In the genomic region with DNA sequence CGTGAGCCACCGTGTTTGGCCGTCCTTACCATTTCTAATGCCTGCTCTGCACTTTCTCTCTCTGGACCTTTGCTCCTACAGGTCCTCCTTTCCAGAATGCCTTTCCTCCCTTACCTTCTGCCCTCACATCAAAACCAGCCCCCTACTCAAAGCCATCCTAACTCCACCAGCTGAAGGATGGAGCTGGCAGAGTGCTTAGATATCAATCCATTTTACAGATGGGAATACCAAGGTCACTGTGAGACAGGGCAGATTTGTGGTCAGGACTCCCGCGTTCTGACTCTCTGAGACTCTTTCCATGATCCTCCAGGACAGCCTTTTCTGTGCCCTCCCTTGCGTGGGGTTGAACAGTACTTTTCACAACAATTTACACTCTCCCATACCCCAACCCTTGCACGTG, we compare ENCODE assay signal across 23 cellular contexts. TPM values are rescaled to one million over a fixed set of nuclear protein-coding genes. Genes with fewer than 3 reads are reported as not detected.
DNase-seq lines count a peak whose midpoint lies in the region; ATAC-seq, FAIRE-seq and TF ChIP-seq lines count a peak whose summit lies in the region.
"Had no signal": no experiment of that assay in that cellular context is flagged by ENCODE, and none has a peak within 500 bp of the region (broad histone marks: within the 10 kb centered on the region; RNA-seq: fewer than 3 reads in every experiment).

No MANE protein-coding gene starts in this region.

- H3K4me3 ChIP-seq in H7 (ENCODE audit: insufficient read depth, low read depth, low read length), result no peak overlapping the region
- H3K4me3 ChIP-seq in K562, result no peak overlapping the region
- no peak overlapping the region for H3K4me3 ChIP-seq in osteoblast (ENCODE audit: insufficient read depth, low read length)
- H3K4me3 ChIP-seq in BE2C (ENCODE audit: low read depth, low read length), result no peak overlapping the region
- no peak overlapping the region for H3K4me3 ChIP-seq in upper lobe of right lung
- H3K4me3 ChIP-seq: BLaER1, GM12878, GM23338, HAP-1 had no signal

- H3K4me1 ChIP-seq in K562 (replicated peaks in 1 of 2; ENCODE audit: control insufficient read depth in 2 of 2, insufficient read depth in 2 of 2, low read length in 2 of 2) (no peaks in the 10 kb centered on the region; a peak in 1 of 5 replicates), osteoblast (ENCODE audit: insufficient read depth, low read length) (no peaks in the 10 kb centered on the region), BE2C (no peaks in the 10 kb centered on the region), upper lobe of right lung (no peaks in the 10 kb centered on the region)
- H3K4me1 ChIP-seq: HAP-1 had no signal

- BruUV-seq in K562 (replicated peaks; lab: Mats Ljungman, UMichigan), result no TSS peak

- peaks cover 1% of the 10 kb centered on the region; the same call in 1 of the 2 replicates for H3K9me3 ChIP-seq in K562 (replicated peaks; ENCODE audit: control insufficient read depth, insufficient read depth, low read depth, low read length)
- no peaks in the 10 kb centered on the region for H3K9me3 ChIP-seq in osteoblast (ENCODE audit: low read depth, low read length)
- H3K9me3 ChIP-seq in BE2C, result no peaks in the 10 kb centered on the region
- H3K9me3 ChIP-seq in upper lobe of right lung, result peaks cover 8% of the 10 kb centered on the region

- POLR2A ChIA-PET in K562 (lab: Yijun Ruan, JAX), result no interaction called here

- in situ Hi-C loops in K562 (cut with MboI), result no loop called here

- H3K36me3 ChIP-seq in H7 (replicated peaks; ENCODE audit: control insufficient read depth, insufficient read depth, low read length), result no peaks in the 10 kb centered on the region
- H3K36me3 ChIP-seq in K562 (ENCODE audit: control insufficient read depth, insufficient read depth, low read length), result no peaks in the 10 kb centered on the region
- no peaks in the 10 kb centered on the region for H3K36me3 ChIP-seq in osteoblast (ENCODE audit: insufficient read depth, low read length)
- H3K36me3 ChIP-seq in BE2C, result no peaks in the 10 kb centered on the region
- H3K36me3 ChIP-seq in upper lobe of right lung, result no peaks in the 10 kb centered on the region
- H3K36me3 ChIP-seq: BLaER1, HAP-1 had no signal

- no peak overlapping the region for H3K4me2 ChIP-seq in K562 (ENCODE audit: insufficient read depth, low read length)
- no peak overlapping the region for H3K4me2 ChIP-seq in osteoblast (ENCODE audit: insufficient read depth, low read length)
- H3K4me2 ChIP-seq: BLaER1, GM23338 had no signal

- no peak overlapping the region for H3K9ac ChIP-seq in K562 (ENCODE audit: insufficient read depth in 1 of 2, low read depth in 2 of 2, low read length in 2 of 2)
- H3K9ac ChIP-seq: BLaER1 had no signal

- no peak for FAIRE-seq in K562 (lab: Jason Lieb, UNC)
- FAIRE-seq: D721Med, GM12878, GM19239 had no signal

- TF ChIP-seq CTCF in K562 (IDR thresholded peaks at IDR 0.05 in 2 of 3, conservative IDR thresholded peaks at IDR 0.05 in 1 of 3; ENCODE audit: insufficient read depth in 2 of 3, low read depth in 1 of 3, low read length in 3 of 3), result no peak
- no peak for TF ChIP-seq CTCF in osteoblast (IDR thresholded peaks at IDR 0.05; ENCODE audit: extremely low read depth, low read depth, low read length)
- no peak for TF ChIP-seq CTCF in BE2C (IDR thresholded peaks at IDR 0.05; ENCODE audit: low read depth, low read length)
- no peak for TF ChIP-seq CTCF in upper lobe of right lung (IDR thresholded peaks at IDR 0.05)

- ATAC-seq in K562 (no peak), upper lobe of right lung (no peak)
- ATAC-seq: GM12878, GM23338 had no signal

- no peaks in the 10 kb centered on the region for H3K9me1 ChIP-seq in K562 (ENCODE audit: control insufficient read depth, insufficient read depth, low read length)

- TF ChIP-seq POLR2A in K562 (conservative IDR thresholded peaks at IDR 0.05), result no peak

- H2AFZ ChIP-seq in K562 (ENCODE audit: low read depth, low read length) (no peak overlapping the region), osteoblast (ENCODE audit: low read length) (no peak overlapping the region)
- H2AFZ ChIP-seq: GM23338 had no signal

- WGBS in K562 (ENCODE audit: insufficient coverage, low coverage, missing lambda C conversion rate), result 27% methylated on average over 5 of the region's 7 CpGs

- H4K20me1 ChIP-seq in K562 (replicated peaks; ENCODE audit: control insufficient read depth, insufficient read depth, low read length) (no peaks in the 10 kb centered on the region), osteoblast (ENCODE audit: insufficient read depth, low read length) (no peaks in the 10 kb centered on the region)
- H4K20me1 ChIP-seq: BLaER1 had no signal

- H3K27ac ChIP-seq in K562 (ENCODE audit: extremely low read depth, low read depth, low read length) (no peak overlapping the region), osteoblast (ENCODE audit: low read depth, low read length) (no peak overlapping the region), upper lobe of right lung (no peak overlapping the region)
- H3K27ac ChIP-seq: BLaER1, C4-2B had no signal

- no peak for TF ChIP-seq RAD21 in K562 (CRISPR knock-in tag; conservative IDR thresholded peaks at IDR 0.05 in 1 of 2, IDR thresholded peaks at IDR 0.05 in 1 of 2)

- intact Hi-C loops in K562 (cut with micrococcal nuclease), result no loop called here
- intact Hi-C loops in upper lobe of right lung (cut with DNase I), result no loop called here

- CTCF ChIA-PET in K562 (lab: Yijun Ruan, JAX; ENCODE audit: low intra/inter-chr PET ratio), result no interaction called here

- no peaks in the 10 kb centered on the region for H3K79me2 ChIP-seq in K562 (ENCODE audit: control insufficient read depth, insufficient read depth, low read length)
- no peaks in the 10 kb centered on the region for H3K79me2 ChIP-seq in osteoblast (ENCODE audit: insufficient read depth, low read length)

- DNase-seq in H7 (peak; percentile 7), K562 (ENCODE audit: extremely low read depth in 1 of 4, low spot score in 3 of 4) (no peak), osteoblast (ENCODE audit: insufficient read length, low spot score, missing footprints) (peak; percentile 37), BE2C (no peak), upper lobe of right lung (no peak), GM19240 (ENCODE audit: insufficient read length, low spot score) (no peak)
- DNase-seq: CD4-positive, CD25-positive, alpha-beta regulatory T cell; CD8-positive, alpha-beta memory T cell; DMS 273 treated with DMSO at 0.1 percent for 48 hours; DMS79; EL; GDM1; HFFc6 had no signal

- H3K27me3 ChIP-seq in H7 (ENCODE audit: control insufficient read depth, insufficient read depth, low read length) (no peaks in the 10 kb centered on the region), K562 (ENCODE audit: control insufficient read depth in 2 of 2, insufficient read depth in 2 of 2, low read length in 2 of 2) (no peaks in the 10 kb centered on the region), osteoblast (ENCODE audit: insufficient read depth, low read length) (peaks cover 12% of the 10 kb centered on the region), BE2C (no peaks in the 10 kb centered on the region), upper lobe of right lung (no peaks in the 10 kb centered on the region)
- H3K27me3 ChIP-seq: BLaER1 had no signal

- TF ChIP-seq EP300 in K562 (IDR thresholded peaks at IDR 0.05; ENCODE audit: low read length), result no peak

RNA-seq across cellular contexts. Expression of a gene that starts 41.7 kb away (rescaled TPM):
- 0.03 TPM in 1 of 2 replicates, not detected in the other for total RNA-seq in H7 (2014; rRNA removed; shearing (Covaris generic))
- 0.18 and 0.37 TPM in 2 replicates for total RNA-seq in K562 (2011; cell fraction: chromatin; rRNA removed; ENCODE audit: low replicate concordance)
- total RNA-seq in K562 (2011; cell fraction: nucleolus; rRNA removed), result 0.26 and 0.50 TPM in 2 replicates
- total RNA-seq in K562 (2011; cell fraction: nucleoplasm; rRNA removed), result 0.29 and 0.99 TPM in 2 replicates
- total RNA-seq in K562 (2014; rRNA removed), result 0.04 and 0.05 TPM in 2 replicates
- total RNA-seq in K562 (2014; rRNA removed; fragmentation: Illumina TruSeq; extraction: Trizol), result 0.04 TPM in 1 of 2 replicates, not detected in the other
- total RNA-seq in K562 (2015; rRNA removed; fragmentation: Illumina TruSeq; extraction: Trizol), result 0.07 and 0.19 TPM in 2 replicates
- total RNA-seq in K562 (2021), result 0.47 and 0.75 TPM in 2 replicates
- 0.12 and 0.13 TPM in 2 replicates for polyA plus RNA-seq in K562 (2011; rRNA removed)
- polyA plus RNA-seq in K562 (2011; cell fraction: cytosol; rRNA removed), result 0.10 and 0.63 TPM in 2 replicates
- 0.91 and 4.1 TPM in 2 replicates for polyA plus RNA-seq in K562 (2011; cell fraction: nucleus; rRNA removed)
- polyA plus RNA-seq in K562 (2012), result 0.19 and 0.48 TPM in 2 replicates
- polyA plus RNA-seq in K562 (2014; fragmentation: Illumina TruSeq; extraction: Trizol), result 0.30 and 0.36 TPM in 2 replicates
- not detected for polyA plus RNA-seq in K562 (2014; fragmentation: Nextera tagmentation; extraction: Ambion mirVana)
- 0.19 and 0.34 TPM in 2 replicates for polyA plus RNA-seq in K562 (2014; rRNA removed)
- 0.12 and 0.25 TPM in 2 replicates for polyA minus RNA-seq in K562 (2011; rRNA and poly(A)+ RNA removed)
- polyA minus RNA-seq in K562 (2011; cell fraction: cytosol; rRNA and poly(A)+ RNA removed), result 0.64 and 1.2 TPM in 2 replicates
- polyA minus RNA-seq in K562 (2011; cell fraction: nucleus; rRNA and poly(A)+ RNA removed), result 0.44 and 2.2 TPM in 2 replicates
- total RNA-seq in osteoblast, result not detected in 2 replicates
- polyA plus RNA-seq in BE2C (2012; ENCODE audit: insufficient read depth, insufficient read length, low read depth), result 11.2 TPM
- not detected for total RNA-seq in upper lobe of right lung
- total RNA-seq: A172; CD4-positive, CD25-positive, alpha-beta regulatory T cell; CD8-positive, alpha-beta memory T cell; GM12878; H4; HFFc6 had no signal
- polyA plus RNA-seq: CD4-positive, CD25-positive, alpha-beta regulatory T cell; CD8-positive, alpha-beta memory T cell; GM12878; GM23338 had no signal

RNA-seq across cellular contexts. Expression of a gene that starts 51.0 kb away (rescaled TPM):
- 33.8 and 49.4 TPM in 2 replicates for total RNA-seq in H7 (2014; rRNA removed; shearing (Covaris generic))
- 0.30 and 0.76 TPM in 2 replicates for total RNA-seq in K562 (2011; cell fraction: chromatin; rRNA removed; ENCODE audit: low replicate concordance)
- 0.83 and 0.92 TPM in 2 replicates for total RNA-seq in K562 (2011; cell fraction: nucleolus; rRNA removed)
- 0.53 and 0.81 TPM in 2 replicates for total RNA-seq in K562 (2011; cell fraction: nucleoplasm; rRNA removed)
- total RNA-seq in K562 (2014; rRNA removed) (0.09 and 0.16 TPM in 2 replicates), K562 (2014; rRNA removed; fragmentation: Illumina TruSeq; extraction: Trizol) (0.13 and 0.25 TPM in 2 replicates), K562 (2015; rRNA removed; fragmentation: Illumina TruSeq; extraction: Trizol) (0.11 and 0.19 TPM in 2 replicates), K562 (2021) (0.60 and 0.69 TPM in 2 replicates), osteoblast (not detected in 2 replicates), upper lobe of right lung (3.6 TPM)
- polyA plus RNA-seq in K562 (2011; rRNA removed) (0.10 and 1.0 TPM in 2 replicates), K562 (2014; fragmentation: Illumina TruSeq; extraction: Trizol) (0.37 and 0.44 TPM in 2 replicates), K562 (2014; fragmentation: Nextera tagmentation; extraction: Ambion mirVana) (under 1 TPM; 0.06 to 0.07 TPM), K562 (2014; rRNA removed) (0.16 and 0.20 TPM in 2 replicates)
- 0.42 and 0.81 TPM in 2 replicates for polyA plus RNA-seq in K562 (2011; cell fraction: cytosol; rRNA removed)
- polyA plus RNA-seq in K562 (2011; cell fraction: nucleus; rRNA removed), result 0.44 and 0.51 TPM in 2 replicates
- polyA plus RNA-seq in K562 (2012), result 0.49 and 0.79 TPM in 2 replicates
- polyA minus RNA-seq in K562 (2011; rRNA and poly(A)+ RNA removed), result 0.39 TPM in 1 of 2 replicates, not detected in the other
- polyA minus RNA-seq in K562 (2011; cell fraction: cytosol; rRNA and poly(A)+ RNA removed), result 1.5 TPM in 1 of 2 replicates, not detected in the other
- 0.13 and 0.89 TPM in 2 replicates for polyA minus RNA-seq in K562 (2011; cell fraction: nucleus; rRNA and poly(A)+ RNA removed)
- polyA plus RNA-seq in BE2C (2012; ENCODE audit: insufficient read depth, insufficient read length, low read depth), result not detected
- total RNA-seq: A673; CD4-positive, CD25-positive, alpha-beta regulatory T cell; CD8-positive, alpha-beta memory T cell; GM12878 had no signal
- polyA plus RNA-seq: CD4-positive, CD25-positive, alpha-beta regulatory T cell; CD8-positive, alpha-beta memory T cell; GM12878 had no signal

Comparison
In these comparisons a context has a peak if more than half of its experiments do, and no peak if none do; other contexts are left out.
1. DNase-seq: peak in H7 (single experiment) and osteoblast (single experiment); none in K562 (0 of 4), BE2C (single experiment), upper lobe of right lung (single experiment) and GM19240 (single experiment).